ENCODE assay signal across 19 cellular contexts in the genomic region with DNA sequence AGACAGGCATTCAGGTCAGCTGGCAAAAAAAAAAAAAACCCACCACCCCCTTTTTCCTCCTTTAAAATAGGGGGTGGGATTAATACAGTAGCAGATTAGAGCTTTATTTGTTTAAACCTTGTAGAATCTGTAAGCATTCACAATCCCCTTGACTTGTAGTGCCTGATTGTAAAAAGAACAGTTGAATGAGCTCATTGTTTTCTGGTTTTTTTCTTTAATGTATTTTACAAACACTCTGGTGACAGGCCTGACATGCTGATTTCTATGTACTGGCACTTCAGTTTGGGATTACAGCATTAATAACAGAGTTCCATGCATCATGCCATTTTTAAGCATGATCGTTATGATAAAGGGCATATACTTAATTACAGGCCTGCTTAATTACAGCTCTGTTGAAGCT.
DNase-seq lines count a peak whose midpoint lies in the region; ATAC-seq and TF ChIP-seq lines count a peak whose summit lies in the region.
"Had no signal": no experiment of that assay in that cellular context is flagged by ENCODE, and none has a peak within 500 bp of the region (broad histone marks: within the 10 kb centered on the region; RNA-seq: fewer than 3 reads in every experiment).

No MANE protein-coding gene starts in this region.

- POLR2A ChIA-PET in activated naive CD8-positive, alpha-beta T cell treated with anti-CD3 and anti-CD28 coated beads, Interleukin-2, amount 10 ng/mL, durations not matched to agents 7 days and 5 days (lab: Charles Lee): interaction anchor here (1.0 to 2.4 kb wide), 5 partner anchors 11 to 144 kb away, joined by 3 to 17 read pairs (median 7); no protein-coding TSS in a partner anchor

- H3K4me3 Mint-ChIP-seq in activated naive CD8-positive, alpha-beta T cell treated with anti-CD3 and anti-CD28 coated beads, Interleukin-2, amount 10 ng/mL, durations not matched to agents 7 days and 5 days: peak overlapping the region; percentile 75
- no peak overlapping the region for H3K4me3 Mint-ChIP-seq in activated naive CD8-positive, alpha-beta T cell treated with anti-CD3 and anti-CD28 coated beads, Interleukin-2, amount 50 U/mL, for 24 hours

- no peak for DNase-seq in activated naive CD8-positive, alpha-beta T cell treated with anti-CD3 and anti-CD28 coated beads, Interleukin-2, amount 10 ng/mL, durations not matched to agents 7 days and 5 days
- no peak for DNase-seq in activated naive CD8-positive, alpha-beta T cell treated with anti-CD3 and anti-CD28 coated beads, Interleukin-2, amount 50 U/mL, for 24 hours
- DNase-seq in NCI-H748 treated with DMSO at 0.1 percent for 48 hours (lab: John Stamatoyannopoulos, UW): peak; percentile 28
- DNase-seq in DMS53 treated with DMSO at 0.1 percent for 48 hours (lab: John Stamatoyannopoulos, UW; ENCODE audit: unreplicated experiment): no peak
- DNase-seq in sigmoid colon: no peak
- no peak for DNase-seq in stimulated activated naive CD8-positive, alpha-beta T cell treated with anti-CD3 and anti-CD28 coated beads, Interleukin-15, Interleukin-2, amounts not matched to agents 100 U/mL and 50 U/mL, for 24 hours
- DNase-seq: activated CD8-positive, alpha-beta memory T cell treated with anti-CD3 and anti-CD28 coated beads for 24 hours; dermis blood vessel endothelial cell; GF-D8; H7; mesendoderm; NCI-H1048; occipital lobe; SW 1271; upper lobe of left lung had no signal

- 68 to 84% methylated on average over 1 of the region's 1 CpG for WGBS in sigmoid colon, 2 donors

- TF ChIP-seq CTCF in sigmoid colon (IDR thresholded peaks at IDR 0.05): no peak

- intact Hi-C loops in sigmoid colon (cut with DNase I): no loop called here

- peak overlapping the region; percentile 96 for H3K27ac Mint-ChIP-seq in activated naive CD8-positive, alpha-beta T cell treated with anti-CD3 and anti-CD28 coated beads, Interleukin-2, amount 10 ng/mL, durations not matched to agents 7 days and 5 days
- H3K27ac Mint-ChIP-seq in activated naive CD8-positive, alpha-beta T cell treated with anti-CD3 and anti-CD28 coated beads, Interleukin-2, amount 50 U/mL, for 24 hours: no peak overlapping the region

- TF ChIP-seq EP300 in sigmoid colon (IDR thresholded peaks at IDR 0.05): no peak

- peaks cover 0 to 7% (median 0%) of the 10 kb centered on the region in 4 donors for H3K4me1 ChIP-seq in sigmoid colon

- no peaks in the 10 kb centered on the region for H3K9me3 Mint-ChIP-seq in activated naive CD8-positive, alpha-beta T cell treated with anti-CD3 and anti-CD28 coated beads, Interleukin-2, amount 10 ng/mL, durations not matched to agents 7 days and 5 days
- H3K9me3 Mint-ChIP-seq in activated naive CD8-positive, alpha-beta T cell treated with anti-CD3 and anti-CD28 coated beads, Interleukin-2, amount 50 U/mL, for 24 hours: peaks cover 7% of the 10 kb centered on the region

- H3K36me3 Mint-ChIP-seq in activated naive CD8-positive, alpha-beta T cell treated with anti-CD3 and anti-CD28 coated beads, Interleukin-2, amount 10 ng/mL, durations not matched to agents 7 days and 5 days: peaks cover 49% of the 10 kb centered on the region
- peaks cover 3% of the 10 kb centered on the region for H3K36me3 Mint-ChIP-seq in activated naive CD8-positive, alpha-beta T cell treated with anti-CD3 and anti-CD28 coated beads, Interleukin-2, amount 50 U/mL, for 24 hours (ENCODE audit: low read depth)

- peaks cover 62% of the 10 kb centered on the region for H3K4me1 Mint-ChIP-seq in activated naive CD8-positive, alpha-beta T cell treated with anti-CD3 and anti-CD28 coated beads, Interleukin-2, amount 10 ng/mL, durations not matched to agents 7 days and 5 days
- H3K4me1 Mint-ChIP-seq in activated naive CD8-positive, alpha-beta T cell treated with anti-CD3 and anti-CD28 coated beads, Interleukin-2, amount 50 U/mL, for 24 hours: peaks cover 58% of the 10 kb centered on the region

- H3K36me3 ChIP-seq in sigmoid colon: peaks cover 0 to 10% (median 2%) of the 10 kb centered on the region in 4 donors

- no peaks in the 10 kb centered on the region for H3K27me3 Mint-ChIP-seq in activated naive CD8-positive, alpha-beta T cell treated with anti-CD3 and anti-CD28 coated beads, Interleukin-2, amount 10 ng/mL, durations not matched to agents 7 days and 5 days
- peaks cover 24% of the 10 kb centered on the region for H3K27me3 Mint-ChIP-seq in activated naive CD8-positive, alpha-beta T cell treated with anti-CD3 and anti-CD28 coated beads, Interleukin-2, amount 50 U/mL, for 24 hours

- H3K27me3 ChIP-seq in layer of hippocampus (ENCODE audit: control insufficient read depth, insufficient read depth, low read length) (no peaks in the 10 kb centered on the region), sigmoid colon (no peaks in the 10 kb centered on the region)
- H3K27me3 ChIP-seq: upper lobe of left lung had no signal

- no peak overlapping the region for H3K4me3 ChIP-seq in sigmoid colon
- H3K4me3 ChIP-seq: upper lobe of left lung had no signal

- TF ChIP-seq POLR2A in sigmoid colon (IDR thresholded peaks at IDR 0.05): no peak

- peak overlapping the region; percentile 80 for H3K27ac ChIP-seq in layer of hippocampus (ENCODE audit: low read depth, low read length)
- no peak overlapping the region for H3K27ac ChIP-seq in sigmoid colon
- H3K27ac ChIP-seq: VCaP had no signal

- ATAC-seq in activated naive CD8-positive, alpha-beta T cell treated with anti-CD3 and anti-CD28 coated beads, Interleukin-2, amount 10 ng/mL, durations not matched to agents 7 days and 5 days (ENCODE audit: low read depth): no peak
- no peak for ATAC-seq in activated naive CD8-positive, alpha-beta T cell treated with anti-CD3 and anti-CD28 coated beads, Interleukin-2, amount 50 U/mL, for 24 hours
- no peak for ATAC-seq in HG03280 (IDR thresholded peaks at IDR 0.05; ENCODE audit: unreplicated experiment)
- no peak for ATAC-seq in stimulated activated naive CD8-positive, alpha-beta T cell treated with anti-CD3 and anti-CD28 coated beads, Interleukin-15, Interleukin-2, amounts not matched to agents 100 U/mL and 50 U/mL, for 24 hours
- ATAC-seq: Panc1 had no signal

- H3K9me3 ChIP-seq in sigmoid colon: no peaks in the 10 kb centered on the region
- H3K9me3 ChIP-seq: upper lobe of left lung had no signal
